1 cellular context compared by ENCODE assay signal in the genomic region with DNA sequence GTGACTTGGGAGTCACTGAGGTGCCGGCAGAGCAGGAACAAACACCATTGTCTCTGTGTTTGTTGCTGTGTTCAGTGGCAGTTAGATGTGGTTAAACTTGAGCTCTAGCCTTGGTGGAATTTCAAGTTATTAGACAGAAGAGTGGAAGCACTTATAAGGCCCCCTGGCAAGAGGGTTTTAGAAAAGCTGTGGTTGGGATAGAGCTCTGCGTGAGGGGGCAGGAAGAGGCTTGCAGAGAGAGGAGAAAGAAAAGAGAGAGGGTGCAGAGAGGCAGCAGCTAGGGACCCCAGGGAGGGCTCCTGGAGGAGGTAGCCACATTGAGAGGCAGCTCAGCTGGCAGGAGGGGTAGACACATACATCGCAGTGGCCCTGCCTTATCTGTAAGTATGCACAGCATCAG.
TF ChIP-seq lines count a peak whose summit lies in the region.

No MANE protein-coding gene starts in this region.

TF ChIP-seq in GM23338, 12 proteins besides CTCF, POLR2A, EP300 and RAD21:
- no peak for TF ChIP-seq ETS1 (IDR thresholded peaks at IDR 0.05)
- no peak for TF ChIP-seq JUNB (IDR thresholded peaks at IDR 0.05; ENCODE audit: unreplicated experiment)
- TF ChIP-seq STAT1 (IDR thresholded peaks at IDR 0.05; ENCODE audit: unreplicated experiment): no peak
- TF ChIP-seq, protein P1, sequence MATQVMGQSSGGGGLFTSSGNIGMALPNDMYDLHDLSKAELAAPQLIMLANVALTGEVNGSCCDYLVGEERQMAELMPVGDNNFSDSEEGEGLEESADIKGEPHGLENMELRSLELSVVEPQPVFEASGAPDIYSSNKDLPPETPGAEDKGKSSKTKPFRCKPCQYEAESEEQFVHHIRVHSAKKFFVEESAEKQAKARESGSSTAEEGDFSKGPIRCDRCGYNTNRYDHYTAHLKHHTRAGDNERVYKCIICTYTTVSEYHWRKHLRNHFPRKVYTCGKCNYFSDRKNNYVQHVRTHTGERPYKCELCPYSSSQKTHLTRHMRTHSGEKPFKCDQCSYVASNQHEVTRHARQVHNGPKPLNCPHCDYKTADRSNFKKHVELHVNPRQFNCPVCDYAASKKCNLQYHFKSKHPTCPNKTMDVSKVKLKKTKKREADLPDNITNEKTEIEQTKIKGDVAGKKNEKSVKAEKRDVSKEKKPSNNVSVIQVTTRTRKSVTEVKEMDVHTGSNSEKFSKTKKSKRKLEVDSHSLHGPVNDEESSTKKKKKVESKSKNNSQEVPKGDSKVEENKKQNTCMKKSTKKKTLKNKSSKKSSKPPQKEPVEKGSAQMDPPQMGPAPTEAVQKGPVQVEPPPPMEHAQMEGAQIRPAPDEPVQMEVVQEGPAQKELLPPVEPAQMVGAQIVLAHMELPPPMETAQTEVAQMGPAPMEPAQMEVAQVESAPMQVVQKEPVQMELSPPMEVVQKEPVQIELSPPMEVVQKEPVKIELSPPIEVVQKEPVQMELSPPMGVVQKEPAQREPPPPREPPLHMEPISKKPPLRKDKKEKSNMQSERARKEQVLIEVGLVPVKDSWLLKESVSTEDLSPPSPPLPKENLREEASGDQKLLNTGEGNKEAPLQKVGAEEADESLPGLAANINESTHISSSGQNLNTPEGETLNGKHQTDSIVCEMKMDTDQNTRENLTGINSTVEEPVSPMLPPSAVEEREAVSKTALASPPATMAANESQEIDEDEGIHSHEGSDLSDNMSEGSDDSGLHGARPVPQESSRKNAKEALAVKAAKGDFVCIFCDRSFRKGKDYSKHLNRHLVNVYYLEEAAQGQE (IDR thresholded peaks at IDR 0.05; ENCODE audit: unreplicated experiment): no peak
- TF ChIP-seq EZH2 (IDR thresholded peaks at IDR 0.05; ENCODE audit: low read depth, unreplicated experiment): no peak
- no peak for TF ChIP-seq ZNF331 (CRISPR knock-in tag; IDR thresholded peaks at IDR 0.05; ENCODE audit: low read depth)
TF ChIP-seq in GM23338: peak in this region for 0.
